In the genomic region with DNA sequence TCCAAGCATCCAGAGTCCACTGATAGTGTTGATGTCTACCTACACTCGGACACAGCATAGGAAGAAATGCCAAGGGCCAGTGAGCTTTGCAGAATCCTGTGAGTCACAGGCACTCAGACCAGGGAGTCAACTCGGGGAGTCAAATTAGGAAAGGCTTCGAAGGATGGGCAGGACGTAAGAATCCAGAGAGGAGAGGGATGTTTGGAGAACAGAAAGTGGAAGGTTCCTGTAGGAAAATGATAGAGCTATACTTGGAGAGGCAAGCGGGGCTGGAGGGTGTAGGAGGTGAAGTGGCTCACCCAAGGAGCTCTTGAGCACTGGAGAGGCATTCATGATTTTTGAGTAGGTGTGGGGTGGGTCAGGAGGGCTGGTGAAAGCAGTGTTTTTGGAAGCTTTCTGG, we compare ENCODE assay signal across 10 cellular contexts. TPM values are rescaled to one million over a fixed set of nuclear protein-coding genes. Genes with fewer than 3 reads are reported as not detected.
DNase-seq lines count a peak whose midpoint lies in the region; ATAC-seq, FAIRE-seq and TF ChIP-seq lines count a peak whose summit lies in the region.
"Had no signal": no experiment of that assay in that cellular context is flagged by ENCODE, and none has a peak within 500 bp of the region (broad histone marks: within the 10 kb centered on the region; RNA-seq: fewer than 3 reads in every experiment).

No MANE protein-coding gene starts in this region.

- H3K36me3 ChIP-seq in PC-3 (ENCODE audit: low read depth, low read length) (peaks cover 20% of the 10 kb centered on the region), ovary (no peaks in the 10 kb centered on the region)

- H3K9ac ChIP-seq in PC-3 (ENCODE audit: low read length) = no peak overlapping the region

- no peaks in the 10 kb centered on the region for H3K9me2 ChIP-seq in PC-3 (replicated peaks; ENCODE audit: low read length)

- no peak for TF ChIP-seq EP300 in ovary (IDR thresholded peaks at IDR 0.05)

- no peak for ATAC-seq in PC-3

- BruUV-seq in PC-3 (replicated peaks; lab: Mats Ljungman, UMichigan) = no TSS peak

- H3K27ac ChIP-seq in PC-3 (ENCODE audit: low read length) (no peak overlapping the region), ovary (no peak overlapping the region)

- CTCF ChIA-PET in PC-3 (lab: Charles Lee) = no interaction called here
- CTCF ChIA-PET in activated naive CD4-positive, alpha-beta T cell treated with anti-CD3 and anti-CD28 coated beads, Interleukin-2, amount 10 ng/mL, durations not matched to agents 7 days and 5 days (lab: Charles Lee) = interaction anchor here (0.9 to 2.5 kb wide), 8 partner anchors 9 to 144 kb away, joined by 3 to 11 read pairs (median 4); no protein-coding TSS in a partner anchor

- H4K20me1 ChIP-seq in PC-3 (ENCODE audit: low read length) = peaks cover 56% of the 10 kb centered on the region

- no peak for FAIRE-seq in frontal cortex (lab: Jason Lieb, UNC)

- peaks cover 12% of the 10 kb centered on the region for H3K4me1 Mint-ChIP-seq in activated naive CD4-positive, alpha-beta T cell treated with anti-CD3 and anti-CD28 coated beads, Interleukin-2, amount 10 ng/mL, durations not matched to agents 7 days and 5 days

- H3K4me3 ChIP-seq in PC-3 (ENCODE audit: low read length) = peak overlapping the region; percentile 96
- peak overlapping the region; percentile 5 for H3K4me3 ChIP-seq in epithelial cell of proximal tubule (ENCODE audit: low read depth, low read length)
- peak overlapping the region; percentile 1 for H3K4me3 ChIP-seq in ovary

- peaks cover 40% of the 10 kb centered on the region for H3K4me1 ChIP-seq in PC-3 (ENCODE audit: insufficient read depth, low read length)
- peaks cover 26% of the 10 kb centered on the region for H3K4me1 ChIP-seq in ovary (ENCODE audit: insufficient read depth)

- H3K9me3 ChIP-seq in PC-3 (ENCODE audit: low read length) = no peaks in the 10 kb centered on the region
- H3K9me3 ChIP-seq in ovary = no peaks in the 10 kb centered on the region

- intact Hi-C loops in PC-3 (cut with micrococcal nuclease) = loop anchor here (5.0 kb wide), 1 partner anchor 33 kb away; no protein-coding TSS in a partner anchor
- intact Hi-C loops in ovary (cut with DNase I) = no loop called here

- H3K27ac Mint-ChIP-seq in activated naive CD4-positive, alpha-beta T cell treated with anti-CD3 and anti-CD28 coated beads, Interleukin-2, amount 10 ng/mL, durations not matched to agents 7 days and 5 days = no peak overlapping the region

- H3K36me3 Mint-ChIP-seq in activated naive CD4-positive, alpha-beta T cell treated with anti-CD3 and anti-CD28 coated beads, Interleukin-2, amount 10 ng/mL, durations not matched to agents 7 days and 5 days = peaks cover 13% of the 10 kb centered on the region

- POLR2A ChIA-PET in PC-3 (lab: Charles Lee; ENCODE audit: unreplicated experiment) = interaction anchor here (0.6 kb wide), 1 partner anchor 8 kb away, joined by 9 read pairs; no protein-coding TSS in a partner anchor

- H3F3A ChIP-seq in PC-3 (ENCODE audit: low read length, unreplicated experiment) = no peaks in the 10 kb centered on the region

- no peak overlapping the region for H3K4me3 Mint-ChIP-seq in activated naive CD4-positive, alpha-beta T cell treated with anti-CD3 and anti-CD28 coated beads, Interleukin-2, amount 10 ng/mL, durations not matched to agents 7 days and 5 days

- H2AFZ ChIP-seq in PC-3 (ENCODE audit: low read length) = no peak overlapping the region

- peak overlapping the region; percentile 100 for H3K4me2 ChIP-seq in PC-3 (ENCODE audit: low read length)

- peak; percentile 47 for DNase-seq in AG20443 (ENCODE audit: low spot score)
- no peak for DNase-seq in PC-3
- DNase-seq in epithelial cell of proximal tubule (ENCODE audit: low read depth) = no peak
- no peak for DNase-seq in ovary
- DNase-seq in activated naive CD4-positive, alpha-beta T cell treated with anti-CD3 and anti-CD28 coated beads, Interleukin-2, amount 10 ng/mL, durations not matched to agents 7 days and 5 days = no peak
- DNase-seq in OCI-M1 (lab: John Stamatoyannopoulos, UW) = no peak
- no peak for DNase-seq in central memory CD4-positive, alpha-beta T cell
- DNase-seq in frontal cortex (ENCODE audit: low spot score in 2 of 2) = no peak
- DNase-seq: activated CD4-positive, alpha-beta T cell treated with anti-CD3 and anti-CD28 coated beads for 1 hour; amniotic stem cell had no signal

- H3K27me3 Mint-ChIP-seq in activated naive CD4-positive, alpha-beta T cell treated with anti-CD3 and anti-CD28 coated beads, Interleukin-2, amount 10 ng/mL, durations not matched to agents 7 days and 5 days = no peaks in the 10 kb centered on the region

- 21 to 37% (median 22%) methylated on average over 5 of the region's 5 CpGs for WGBS in ovary, 3 donors

- TF ChIP-seq CTCF in PC-3 (conservative IDR thresholded peaks at IDR 0.05; ENCODE audit: low read depth, low read length) = no peak
- no peak for TF ChIP-seq CTCF in epithelial cell of proximal tubule (conservative IDR thresholded peaks at IDR 0.05; ENCODE audit: low read depth, low read length)
- no peak for TF ChIP-seq CTCF in ovary (IDR thresholded peaks at IDR 0.05)

- peaks cover 80% of the 10 kb centered on the region for H3K79me2 ChIP-seq in PC-3 (ENCODE audit: low read length)

- no peaks in the 10 kb centered on the region for H3K27me3 ChIP-seq in PC-3 (ENCODE audit: low read length)
- no peaks in the 10 kb centered on the region for H3K27me3 ChIP-seq in ovary

- no peaks in the 10 kb centered on the region for H3K9me3 Mint-ChIP-seq in activated naive CD4-positive, alpha-beta T cell treated with anti-CD3 and anti-CD28 coated beads, Interleukin-2, amount 10 ng/mL, durations not matched to agents 7 days and 5 days

- TF ChIP-seq POLR2A in ovary (IDR thresholded peaks at IDR 0.05) = no peak

RNA-seq across cellular contexts. Expression of gene ZYX, which starts 3.0 kb away (rescaled TPM):
- 103 and 108 TPM in 2 replicates for total RNA-seq in PC-3 (2014; rRNA removed)
- total RNA-seq in epithelial cell of proximal tubule = 117 and 152 TPM in 2 replicates
- total RNA-seq in ovary = 100 to 1,000 TPM in 5 of 7 donors, 10 to 100 TPM in 2; 44.2 to 282 (median 195) TPM
- polyA plus RNA-seq in ovary = 100 to 1,000 TPM in 1 of 2 donors, 10 to 100 TPM in 1; 91.8 to 109 TPM
- total RNA-seq in frontal cortex = 4.5 TPM

RNA-seq across cellular contexts. Expression of gene FAM131B, which starts 21.6 kb away (rescaled TPM):
- total RNA-seq in PC-3 (2014; rRNA removed) (6.9 and 7.7 TPM in 2 replicates), epithelial cell of proximal tubule (0.29 and 1.5 TPM in 2 replicates), ovary (under 1 TPM; 0.34 to 0.99 (median 0.79) TPM), frontal cortex (73.8 TPM)
- polyA plus RNA-seq in ovary = under 1 TPM; 0.29 to 0.83 TPM

RNA-seq across cellular contexts. Expression of gene EPHA1, which starts 24.5 kb away (rescaled TPM):
- 43.9 and 46.4 TPM in 2 replicates for total RNA-seq in PC-3 (2014; rRNA removed)
- total RNA-seq in epithelial cell of proximal tubule = 4.5 and 14.4 TPM in 2 replicates
- 10 to 100 TPM in 1 of 7 donors, 1 to 10 TPM in 4, under 1 TPM in 1, not detected in 1; 0.40 to 21.3 (median 2.6) TPM for total RNA-seq in ovary
- polyA plus RNA-seq in ovary = under 1 TPM; 0.21 to 0.45 TPM
- total RNA-seq in frontal cortex = 0.41 TPM

RNA-seq across cellular contexts. Expression of gene TAS2R60, which starts 59.1 kb away (rescaled TPM):
- total RNA-seq in PC-3 (2014; rRNA removed) = not detected in 2 replicates
- total RNA-seq in epithelial cell of proximal tubule = not detected in 2 replicates
- total RNA-seq in ovary = under 1 TPM in 1 of 7 donors, not detected in 6; 0.98 TPM
- polyA plus RNA-seq in ovary = not detected
- total RNA-seq in frontal cortex = not detected

Comparison
In these comparisons a context has a peak if more than half of its experiments do, and no peak if none do; other contexts are left out.
1. H3K4me3 ChIP-seq: peak in every context shown above with its lines; median percentile 96 in PC-3; 5 in epithelial cell of proximal tubule; 1 in ovary.